Comparison of ENCODE assay signal across 1 cellular context in the genomic region with DNA sequence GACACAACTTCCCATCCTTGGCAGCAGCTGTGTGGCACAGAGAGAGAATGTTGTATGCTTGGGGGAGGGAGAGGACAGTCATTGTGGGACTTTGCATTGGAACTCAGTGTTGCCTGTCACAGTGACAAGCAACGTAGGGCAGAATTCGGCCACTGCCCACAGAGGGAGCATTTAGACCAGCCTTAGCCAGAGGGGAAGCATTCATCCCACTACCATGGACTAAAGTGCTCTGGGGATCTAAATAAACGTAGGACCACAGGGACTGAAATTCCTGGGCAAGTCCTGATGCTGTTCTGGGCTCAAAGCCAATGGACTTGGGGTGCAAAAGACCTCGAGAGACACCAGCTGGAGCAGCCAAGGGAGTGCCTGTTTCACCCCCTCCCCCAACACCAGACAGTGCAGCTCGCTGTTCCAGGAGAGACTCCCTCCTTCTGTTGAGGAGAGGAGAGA.
A peak's percentile ranks its signal among the peaks of the same experiment; 100 is the strongest.
TF ChIP-seq lines count a peak whose summit lies in the region.

No MANE protein-coding gene starts in this region.

TF ChIP-seq in HepG2, 621 proteins besides CTCF, POLR2A, EP300 and RAD21 (continued from another document):
- TF ChIP-seq, protein P1, sequence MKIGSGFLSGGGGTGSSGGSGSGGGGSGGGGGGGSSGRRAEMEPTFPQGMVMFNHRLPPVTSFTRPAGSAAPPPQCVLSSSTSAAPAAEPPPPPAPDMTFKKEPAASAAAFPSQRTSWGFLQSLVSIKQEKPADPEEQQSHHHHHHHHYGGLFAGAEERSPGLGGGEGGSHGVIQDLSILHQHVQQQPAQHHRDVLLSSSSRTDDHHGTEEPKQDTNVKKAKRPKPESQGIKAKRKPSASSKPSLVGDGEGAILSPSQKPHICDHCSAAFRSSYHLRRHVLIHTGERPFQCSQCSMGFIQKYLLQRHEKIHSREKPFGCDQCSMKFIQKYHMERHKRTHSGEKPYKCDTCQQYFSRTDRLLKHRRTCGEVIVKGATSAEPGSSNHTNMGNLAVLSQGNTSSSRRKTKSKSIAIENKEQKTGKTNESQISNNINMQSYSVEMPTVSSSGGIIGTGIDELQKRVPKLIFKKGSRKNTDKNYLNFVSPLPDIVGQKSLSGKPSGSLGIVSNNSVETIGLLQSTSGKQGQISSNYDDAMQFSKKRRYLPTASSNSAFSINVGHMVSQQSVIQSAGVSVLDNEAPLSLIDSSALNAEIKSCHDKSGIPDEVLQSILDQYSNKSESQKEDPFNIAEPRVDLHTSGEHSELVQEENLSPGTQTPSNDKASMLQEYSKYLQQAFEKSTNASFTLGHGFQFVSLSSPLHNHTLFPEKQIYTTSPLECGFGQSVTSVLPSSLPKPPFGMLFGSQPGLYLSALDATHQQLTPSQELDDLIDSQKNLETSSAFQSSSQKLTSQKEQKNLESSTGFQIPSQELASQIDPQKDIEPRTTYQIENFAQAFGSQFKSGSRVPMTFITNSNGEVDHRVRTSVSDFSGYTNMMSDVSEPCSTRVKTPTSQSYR (CRISPR knock-in tag; IDR thresholded peaks at IDR 0.05; ENCODE audit: borderline replicate concordance), result peak; percentile 55; the same call in 1 of the 2 replicates
- TF ChIP-seq CHCHD3 (CRISPR knock-in tag; IDR thresholded peaks at IDR 0.05) (0 out of 2 replicates have a peak, but pooled peaks have one; percentile 37), ZNF562 (CRISPR knock-in tag; IDR thresholded peaks at IDR 0.05; ENCODE audit: borderline replicate concordance) (no peak), POGZ (CRISPR knock-in tag; IDR thresholded peaks at IDR 0.05) (peak; percentile 14; the same call in 1 of the 2 replicates), ARNT2 (CRISPR knock-in tag; IDR thresholded peaks at IDR 0.05; ENCODE audit: low read depth) (0 out of 2 replicates have a peak, but pooled peaks have one; percentile 51), EHMT2 (IDR thresholded peaks at IDR 0.05; ENCODE audit: borderline replicate concordance, low read depth, low read length) (no peak), KAT8 (CRISPR knock-in tag; IDR thresholded peaks at IDR 0.05) (no peak), ZNF256 (CRISPR knock-in tag; conservative IDR thresholded peaks at IDR 0.05) (no peak), MEF2D (CRISPR knock-in tag; IDR thresholded peaks at IDR 0.05) (0 out of 2 replicates have a peak, but pooled peaks have one; percentile 14), PITX1 (CRISPR knock-in tag; IDR thresholded peaks at IDR 0.05) (peak; percentile 39; the same call in 1 of the 2 replicates), ZNF563 (CRISPR knock-in tag; IDR thresholded peaks at IDR 0.05) (peak; percentile 83), CC2D1A (CRISPR knock-in tag; IDR thresholded peaks at IDR 0.05) (0 out of 2 replicates have a peak, but pooled peaks have one; percentile 34), STAG1 (CRISPR knock-in tag; IDR thresholded peaks at IDR 0.05) (peak; percentile 44; the same call in 1 of the 2 replicates), NFRKB (IDR thresholded peaks at IDR 0.05) (no peak), LCORL (IDR thresholded peaks at IDR 0.05) (no peak), LCORL (CRISPR knock-in tag; IDR thresholded peaks at IDR 0.05) (no peak), ZNF124 (CRISPR knock-in tag; IDR thresholded peaks at IDR 0.05) (no peak), ATAD3A (CRISPR knock-in tag; IDR thresholded peaks at IDR 0.05) (no peak)
- TF ChIP-seq, protein P2, sequence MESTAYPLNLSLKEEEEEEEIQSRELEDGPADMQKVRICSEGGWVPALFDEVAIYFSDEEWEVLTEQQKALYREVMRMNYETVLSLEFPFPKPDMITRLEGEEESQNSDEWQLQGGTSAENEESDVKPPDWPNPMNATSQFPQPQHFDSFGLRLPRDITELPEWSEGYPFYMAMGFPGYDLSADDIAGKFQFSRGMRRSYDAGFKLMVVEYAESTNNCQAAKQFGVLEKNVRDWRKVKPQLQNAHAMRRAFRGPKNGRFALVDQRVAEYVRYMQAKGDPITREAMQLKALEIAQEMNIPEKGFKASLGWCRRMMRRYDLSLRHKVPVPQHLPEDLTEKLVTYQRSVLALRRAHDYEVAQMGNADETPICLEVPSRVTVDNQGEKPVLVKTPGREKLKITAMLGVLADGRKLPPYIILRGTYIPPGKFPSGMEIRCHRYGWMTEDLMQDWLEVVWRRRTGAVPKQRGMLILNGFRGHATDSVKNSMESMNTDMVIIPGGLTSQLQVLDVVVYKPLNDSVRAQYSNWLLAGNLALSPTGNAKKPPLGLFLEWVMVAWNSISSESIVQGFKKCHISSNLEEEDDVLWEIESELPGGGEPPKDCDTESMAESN (CRISPR knock-in tag; conservative IDR thresholded peaks at IDR 0.05), result peak; percentile 62; the same call in 1 of the 2 replicates
- TF ChIP-seq, protein P3, sequence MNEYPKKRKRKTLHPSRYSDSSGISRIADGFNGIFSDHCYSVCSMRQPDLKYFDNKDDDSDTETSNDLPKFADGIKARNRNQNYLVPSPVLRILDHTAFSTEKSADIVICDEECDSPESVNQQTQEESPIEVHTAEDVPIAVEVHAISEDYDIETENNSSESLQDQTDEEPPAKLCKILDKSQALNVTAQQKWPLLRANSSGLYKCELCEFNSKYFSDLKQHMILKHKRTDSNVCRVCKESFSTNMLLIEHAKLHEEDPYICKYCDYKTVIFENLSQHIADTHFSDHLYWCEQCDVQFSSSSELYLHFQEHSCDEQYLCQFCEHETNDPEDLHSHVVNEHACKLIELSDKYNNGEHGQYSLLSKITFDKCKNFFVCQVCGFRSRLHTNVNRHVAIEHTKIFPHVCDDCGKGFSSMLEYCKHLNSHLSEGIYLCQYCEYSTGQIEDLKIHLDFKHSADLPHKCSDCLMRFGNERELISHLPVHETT (CRISPR knock-in tag; conservative IDR thresholded peaks at IDR 0.05), result no peak
- TF ChIP-seq, protein P4, sequence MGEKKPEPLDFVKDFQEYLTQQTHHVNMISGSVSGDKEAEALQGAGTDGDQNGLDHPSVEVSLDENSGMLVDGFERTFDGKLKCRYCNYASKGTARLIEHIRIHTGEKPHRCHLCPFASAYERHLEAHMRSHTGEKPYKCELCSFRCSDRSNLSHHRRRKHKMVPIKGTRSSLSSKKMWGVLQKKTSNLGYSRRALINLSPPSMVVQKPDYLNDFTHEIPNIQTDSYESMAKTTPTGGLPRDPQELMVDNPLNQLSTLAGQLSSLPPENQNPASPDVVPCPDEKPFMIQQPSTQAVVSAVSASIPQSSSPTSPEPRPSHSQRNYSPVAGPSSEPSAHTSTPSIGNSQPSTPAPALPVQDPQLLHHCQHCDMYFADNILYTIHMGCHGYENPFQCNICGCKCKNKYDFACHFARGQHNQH (CRISPR knock-in tag; IDR thresholded peaks at IDR 0.05), result 0 out of 2 replicates have a peak, but pooled peaks have one; percentile 43
- TF ChIP-seq, protein P5, sequence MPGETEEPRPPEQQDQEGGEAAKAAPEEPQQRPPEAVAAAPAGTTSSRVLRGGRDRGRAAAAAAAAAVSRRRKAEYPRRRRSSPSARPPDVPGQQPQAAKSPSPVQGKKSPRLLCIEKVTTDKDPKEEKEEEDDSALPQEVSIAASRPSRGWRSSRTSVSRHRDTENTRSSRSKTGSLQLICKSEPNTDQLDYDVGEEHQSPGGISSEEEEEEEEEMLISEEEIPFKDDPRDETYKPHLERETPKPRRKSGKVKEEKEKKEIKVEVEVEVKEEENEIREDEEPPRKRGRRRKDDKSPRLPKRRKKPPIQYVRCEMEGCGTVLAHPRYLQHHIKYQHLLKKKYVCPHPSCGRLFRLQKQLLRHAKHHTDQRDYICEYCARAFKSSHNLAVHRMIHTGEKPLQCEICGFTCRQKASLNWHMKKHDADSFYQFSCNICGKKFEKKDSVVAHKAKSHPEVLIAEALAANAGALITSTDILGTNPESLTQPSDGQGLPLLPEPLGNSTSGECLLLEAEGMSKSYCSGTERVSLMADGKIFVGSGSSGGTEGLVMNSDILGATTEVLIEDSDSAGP (CRISPR knock-in tag; IDR thresholded peaks at IDR 0.05; ENCODE audit: borderline replicate concordance), result peak; percentile 48
